12 cellular contexts compared by ENCODE assay signal in genomic region chr1:10727703-10728348, GRCh38.
DNase-seq lines count a peak whose midpoint lies in the region; ATAC-seq and TF ChIP-seq lines count a peak whose summit lies in the region.
"Had no signal": no experiment of that assay in that cellular context is flagged by ENCODE, and none has a peak within 500 bp of the region (broad histone marks: within the 10 kb centered on the region; RNA-seq: fewer than 3 reads in every experiment).

No MANE protein-coding gene starts in this region.

- H3K4me3 ChIP-seq in MG63 (no peak overlapping the region), heart right ventricle (no peak overlapping the region), sigmoid colon (no peak overlapping the region), OCI-LY7 (ENCODE audit: low read depth, low read length, poor library complexity, severe bottlenecking) (no peak overlapping the region), upper lobe of right lung (no peak overlapping the region)
- H3K4me3 ChIP-seq: SJCRH30 had no signal

- no peaks in the 10 kb centered on the region for H3K9me2 ChIP-seq in OCI-LY7 (ENCODE audit: insufficient read depth, low read length)

- TF ChIP-seq EP300 in sigmoid colon (IDR thresholded peaks at IDR 0.05) = no peak

- TF ChIP-seq POLR2A in sigmoid colon (IDR thresholded peaks at IDR 0.05) (no peak), GM18505 (IDR thresholded peaks at IDR 0.05; ENCODE audit: borderline replicate concordance, extremely low read depth, insufficient read depth, insufficient read length) (no peak)

- H3K4me2 ChIP-seq in OCI-LY7 (ENCODE audit: low read length) = no peak overlapping the region

- CTCF ChIA-PET in OCI-LY7 (lab: Charles Lee; ENCODE audit: unreplicated experiment) = no interaction called here

- H3K27ac ChIP-seq in heart right ventricle = peak overlapping the region in 7 of 10 donors; percentile 27 to 99 (median 95)
- H3K27ac ChIP-seq in sigmoid colon = peak overlapping the region; percentile 66 to 90 (median 84)
- no peak overlapping the region for H3K27ac ChIP-seq in OCI-LY7 (ENCODE audit: low read depth, low read length, poor library complexity, severe bottlenecking)
- no peak overlapping the region for H3K27ac ChIP-seq in upper lobe of right lung
- H3K27ac ChIP-seq: SJCRH30 had no signal

- POLR2A ChIA-PET in OCI-LY7 (lab: Charles Lee) = no interaction called here

- 63 to 64% methylated on average over 19 of the region's 19 CpGs for WGBS in heart right ventricle, 2 donors
- 78 to 89% methylated on average over 19 of the region's 19 CpGs for WGBS in sigmoid colon, 2 donors

- no peak for TF ChIP-seq CTCF in heart right ventricle (IDR thresholded peaks at IDR 0.05)
- TF ChIP-seq CTCF in sigmoid colon (IDR thresholded peaks at IDR 0.05) = no peak
- no peak for TF ChIP-seq CTCF in OCI-LY7 (conservative IDR thresholded peaks at IDR 0.05; ENCODE audit: low read length)
- TF ChIP-seq CTCF in upper lobe of right lung (IDR thresholded peaks at IDR 0.05) = no peak

- H3K36me3 ChIP-seq in MG63 (no peaks in the 10 kb centered on the region), heart right ventricle (no peaks in the 10 kb centered on the region), sigmoid colon (no peaks in the 10 kb centered on the region), OCI-LY7 (ENCODE audit: insufficient read depth, low read length) (no peaks in the 10 kb centered on the region), upper lobe of right lung (no peaks in the 10 kb centered on the region)
- H3K36me3 ChIP-seq: SJCRH30 had no signal

- ATAC-seq in heart right ventricle (peak in 4 of 8 donors; percentile 11 to 46 (median 39)), GM21447 (IDR thresholded peaks at IDR 0.05; ENCODE audit: unreplicated experiment) (no peak), upper lobe of right lung (no peak), GM18505 (IDR thresholded peaks at IDR 0.05; ENCODE audit: unreplicated experiment) (no peak)

- no peaks in the 10 kb centered on the region for H3K79me2 ChIP-seq in OCI-LY7 (ENCODE audit: insufficient read depth, low read depth, low read length)

- no peaks in the 10 kb centered on the region for H3K9me3 ChIP-seq in MG63
- no peaks in the 10 kb centered on the region for H3K9me3 ChIP-seq in heart right ventricle
- no peaks in the 10 kb centered on the region for H3K9me3 ChIP-seq in sigmoid colon
- H3K9me3 ChIP-seq in OCI-LY7 (ENCODE audit: low read length) = no peaks in the 10 kb centered on the region
- H3K9me3 ChIP-seq in upper lobe of right lung = no peaks in the 10 kb centered on the region
- H3K9me3 ChIP-seq: SJCRH30 had no signal

- DNase-seq in MG63 (peak; percentile 16), NCI-H345 treated with DMSO at 0.1 percent for 48 hours (lab: John Stamatoyannopoulos, UW; ENCODE audit: unreplicated experiment) (peak; percentile 28), heart right ventricle (peak; percentile 60), sigmoid colon (peak; percentile 86), OCI-LY7 (ENCODE audit: low spot score) (no peak), upper lobe of right lung (no peak)
- DNase-seq: activated CD4-positive, alpha-beta T cell treated with anti-CD3 and anti-CD28 coated beads, Interleukin-2, amount 50 U/mL, for 48 hours; HCEC 1CT; NCI-H1436 had no signal

- H2AFZ ChIP-seq in OCI-LY7 (ENCODE audit: low read length) = no peak overlapping the region

- H3K4me1 ChIP-seq in heart right ventricle = peaks cover 9 to 76% (median 45%) of the 10 kb centered on the region in 9 donors
- peaks cover 0 to 56% (median 54%) of the 10 kb centered on the region in 4 donors for H3K4me1 ChIP-seq in sigmoid colon
- no peaks in the 10 kb centered on the region for H3K4me1 ChIP-seq in OCI-LY7 (ENCODE audit: insufficient read depth, low read length, poor library complexity, severe bottlenecking)
- peaks cover 16% of the 10 kb centered on the region for H3K4me1 ChIP-seq in upper lobe of right lung

- intact Hi-C loops in heart right ventricle (cut with DNase I) (no loop called here), sigmoid colon (cut with DNase I) (loop anchor here (5.0 kb wide), 1 partner anchor 59 kb away; no protein-coding TSS in a partner anchor), OCI-LY7 (cut with micrococcal nuclease; ENCODE audit: unreplicated experiment) (no loop called here), upper lobe of right lung (cut with DNase I) (no loop called here)

- H3K27me3 ChIP-seq in MG63 (no peaks in the 10 kb centered on the region), heart right ventricle (no peaks in the 10 kb centered on the region), sigmoid colon (no peaks in the 10 kb centered on the region), upper lobe of right lung (no peaks in the 10 kb centered on the region)
- H3K27me3 ChIP-seq: SJCRH30 had no signal

- no peaks in the 10 kb centered on the region for H4K20me1 ChIP-seq in OCI-LY7 (ENCODE audit: insufficient read depth, low read length)

- no TSS peak for BruUV-seq in OCI-LY7 (replicated peaks; lab: Mats Ljungman, UMichigan)

Comparison
In these comparisons a context has a peak if more than half of its experiments do, and no peak if none do; other contexts are left out.
1. DNase-seq: peak in MG63 (single experiment), NCI-H345 treated with DMSO at 0.1 percent for 48 hours (single experiment), heart right ventricle (2 of 2) and sigmoid colon (single experiment); none in OCI-LY7 (single experiment) and upper lobe of right lung (single experiment).
2. H3K27ac ChIP-seq: peak in heart right ventricle (7 of 10) and sigmoid colon (4 of 4); none in OCI-LY7 (single experiment) and upper lobe of right lung (single experiment).